Comparison of ENCODE assay signal across 8 cellular contexts in genomic region chr5:177494356-177495195, GRCh38.
DNase-seq lines count a peak whose midpoint lies in the region; ATAC-seq and TF ChIP-seq lines count a peak whose summit lies in the region.

No MANE protein-coding gene starts in this region.

- no peak overlapping the region for H3K4me3 Mint-ChIP-seq in effector memory CD8-positive, alpha-beta T cell

- H3K27ac Mint-ChIP-seq in effector memory CD8-positive, alpha-beta T cell = peak overlapping the region in 1 of 2 donors; percentile 15

- H3K4me1 ChIP-seq in neutrophil (ENCODE audit: control insufficient read depth in 1 of 2, insufficient read depth in 1 of 2, low read depth in 1 of 2, low read length in 1 of 2) = peaks cover 69 to 86% of the 10 kb centered on the region in 2 experiments

- DNase-seq in AML-193 (lab: John Stamatoyannopoulos, UW) = peak; percentile 70 to 76
- DNase-seq in HPDE6-E6E7 (ENCODE audit: extremely low spot score) = peak; percentile 80
- DNase-seq in UCSD-AML1 (lab: John Stamatoyannopoulos, UW; ENCODE audit: unreplicated experiment) = peak; percentile 74
- DNase-seq in fibroblast of peridontal ligament (ENCODE audit: extremely low read depth) = peak; percentile 82
- no peak for DNase-seq in effector memory CD8-positive, alpha-beta T cell

- peak overlapping the region; percentile 90 to 99 for H3K4me3 ChIP-seq in neutrophil (ENCODE audit: low read depth in 1 of 2, low read length in 1 of 2)

- H3K4me1 Mint-ChIP-seq in effector memory CD8-positive, alpha-beta T cell (ENCODE audit: low read depth in 2 of 2) = peaks cover 22 to 25% of the 10 kb centered on the region in 2 donors

- H3K36me3 ChIP-seq in neutrophil = peaks cover 65% of the 10 kb centered on the region

- no peaks in the 10 kb centered on the region for H3K27me3 ChIP-seq in neutrophil

- no peaks in the 10 kb centered on the region for H3K9me3 ChIP-seq in neutrophil

- peaks cover 3% of the 10 kb centered on the region for H3K36me3 Mint-ChIP-seq in effector memory CD8-positive, alpha-beta T cell (ENCODE audit: insufficient read depth)

- no peaks in the 10 kb centered on the region for H3K9me3 Mint-ChIP-seq in effector memory CD8-positive, alpha-beta T cell

- H3K27ac ChIP-seq in neutrophil = peak overlapping the region; percentile 99

- no peak for ATAC-seq in GM19397 (IDR thresholded peaks at IDR 0.05; ENCODE audit: unreplicated experiment)
- ATAC-seq in effector memory CD8-positive, alpha-beta T cell (replicated peaks) = no peak
- no peak for ATAC-seq in HG03045 (IDR thresholded peaks at IDR 0.05; ENCODE audit: unreplicated experiment)

- H3K27me3 Mint-ChIP-seq in effector memory CD8-positive, alpha-beta T cell = no peaks in the 10 kb centered on the region

- no peak for TF ChIP-seq CTCF in neutrophil (IDR thresholded peaks at IDR 0.05)

Comparison
In these comparisons a context has a peak if more than half of its experiments do, and no peak if none do; other contexts are left out.
1. DNase-seq: peak in AML-193 (2 of 2), HPDE6-E6E7 (single experiment), UCSD-AML1 (single experiment) and fibroblast of peridontal ligament (single experiment); none in effector memory CD8-positive, alpha-beta T cell (0 of 3).